Comparison of ENCODE assay signal across 2 cellular contexts in genomic region chr9:4792054-4792571, GRCh38.
TF ChIP-seq lines count a peak whose summit lies in the region.

No MANE protein-coding gene starts in this region.

TF ChIP-seq in IMR-90, 13 proteins besides CTCF, POLR2A, EP300 and RAD21:
- TF ChIP-seq BHLHE40 (IDR thresholded peaks at IDR 0.05; ENCODE audit: low read depth, low read length) (no peak), ELK1 (IDR thresholded peaks at IDR 0.05; ENCODE audit: borderline replicate concordance, low read depth, low read length) (no peak), NFE2L2 (IDR thresholded peaks at IDR 0.05; ENCODE audit: low read depth, low read length) (no peak), CHD1 (IDR thresholded peaks at IDR 0.05; ENCODE audit: low read depth, low read length) (no peak), FOS (IDR thresholded peaks at IDR 0.05; ENCODE audit: low read depth, low read length) (no peak), SMC3 (IDR thresholded peaks at IDR 0.05; ENCODE audit: low read depth, low read length) (no peak), MAZ (IDR thresholded peaks at IDR 0.05; ENCODE audit: borderline replicate concordance, low read depth, low read length) (no peak), RFX5 (IDR thresholded peaks at IDR 0.05; ENCODE audit: low read depth, low read length) (no peak), RCOR1 (IDR thresholded peaks at IDR 0.05; ENCODE audit: insufficient replicate concordance, low read length) (no peak), CEBPB (IDR thresholded peaks at IDR 0.05; ENCODE audit: low read depth, low read length) (no peak), MXI1 (IDR thresholded peaks at IDR 0.05; ENCODE audit: borderline replicate concordance, low read depth, low read length) (no peak), MAFK (IDR thresholded peaks at IDR 0.05; ENCODE audit: low read depth, low read length) (no peak), USF2 (IDR thresholded peaks at IDR 0.05; ENCODE audit: low read depth, low read length) (no peak)
TF ChIP-seq in IMR-90: peak in this region for 0.

TF ChIP-seq in K562, 482 proteins besides CTCF, POLR2A, EP300 and RAD21 (continues in another document):
- TF ChIP-seq HNRNPLL (IDR thresholded peaks at IDR 0.05; ENCODE audit: low read depth, low read length, poor library complexity, severe bottlenecking), result peak; percentile 70
- TF ChIP-seq DPF2 (IDR thresholded peaks at IDR 0.05), result 0 out of 2 replicates have a peak, but pooled peaks have one; percentile 17
- peak in 1 of 2 experiments; percentile 48; a peak in 2 of 4 replicates for TF ChIP-seq HDAC1 (IDR thresholded peaks at IDR 0.05)
- no peak for TF ChIP-seq GABPB1 (CRISPR knock-in tag; IDR thresholded peaks at IDR 0.05)
- TF ChIP-seq ZNF316 (IDR thresholded peaks at IDR 0.05), result no peak
- 0 out of 2 replicates have a peak, but pooled peaks have one; percentile 37 for TF ChIP-seq ZNF431 (CRISPR knock-in tag; IDR thresholded peaks at IDR 0.05)
- TF ChIP-seq JUND (IDR thresholded peaks at IDR 0.05; ENCODE audit: borderline replicate concordance, low read depth, low read length), result no peak
- TF ChIP-seq JUND (tag; IDR thresholded peaks at IDR 0.05; ENCODE audit: borderline replicate concordance, low read depth, low read length), result peak; percentile 14; the same call in 1 of the 3 replicates
- TF ChIP-seq RREB1 (CRISPR knock-in tag; IDR thresholded peaks at IDR 0.05), result 0 out of 2 replicates have a peak, but pooled peaks have one; percentile 62
- peak in 1 of 2 experiments; percentile 33; a peak in 1 of 4 replicates for TF ChIP-seq RCOR1 (IDR thresholded peaks at IDR 0.05; ENCODE audit: borderline replicate concordance in 1 of 2, low read depth in 2 of 2, low read length in 2 of 2)
- no peak for TF ChIP-seq TRIM24 (IDR thresholded peaks at IDR 0.05)
- 0 out of 2 replicates have a peak, but pooled peaks have one; percentile 38 for TF ChIP-seq MTA3 (IDR thresholded peaks at IDR 0.05; ENCODE audit: borderline replicate concordance)
- no peak for TF ChIP-seq BRCA1 (IDR thresholded peaks at IDR 0.05)
- TF ChIP-seq BRCA1 (CRISPR knock-in tag; IDR thresholded peaks at IDR 0.05), result no peak
- no peak for TF ChIP-seq ZNF589 (CRISPR knock-in tag; IDR thresholded peaks at IDR 0.05; ENCODE audit: low read depth)
- TF ChIP-seq FOXK2 (conservative IDR thresholded peaks at IDR 0.05 in 1 of 2, IDR thresholded peaks at IDR 0.05 in 1 of 2; ENCODE audit: low read depth in 2 of 2), result peak; percentile 61 to 71
- TF ChIP-seq CBX3 (IDR thresholded peaks at IDR 0.05; ENCODE audit: borderline replicate concordance in 1 of 2, low read length in 2 of 2), result peak in 1 of 2 experiments; percentile 26; a peak in 1 of 3 replicates
- TF ChIP-seq ATF1 (CRISPR knock-in tag; IDR thresholded peaks at IDR 0.05), result no peak
- TF ChIP-seq ATF1 (tag; IDR thresholded peaks at IDR 0.05), result 0 out of 2 replicates have a peak, but pooled peaks have one; percentile 9
- TF ChIP-seq ZNF592 (IDR thresholded peaks at IDR 0.05), result peak; percentile 40; the same call in 1 of the 2 replicates
- peak; percentile 58 for TF ChIP-seq L3MBTL2 (IDR thresholded peaks at IDR 0.05)
- peak in 1 of 2 experiments; percentile 43; a peak in 1 of 4 replicates for TF ChIP-seq KDM1A (IDR thresholded peaks at IDR 0.05)
- peak; percentile 49 for TF ChIP-seq HDAC2 (IDR thresholded peaks at IDR 0.05)
- TF ChIP-seq E2F8 (IDR thresholded peaks at IDR 0.05; ENCODE audit: low read depth, partially characterized antibody), result peak; percentile 32
- peak; percentile 23; the same call in 1 of the 2 replicates for TF ChIP-seq CXXC5 (CRISPR knock-in tag; IDR thresholded peaks at IDR 0.05)
- peak; percentile 72 for TF ChIP-seq MGA (IDR thresholded peaks at IDR 0.05)
